1 cellular context compared by ENCODE assay signal in the genomic region with DNA sequence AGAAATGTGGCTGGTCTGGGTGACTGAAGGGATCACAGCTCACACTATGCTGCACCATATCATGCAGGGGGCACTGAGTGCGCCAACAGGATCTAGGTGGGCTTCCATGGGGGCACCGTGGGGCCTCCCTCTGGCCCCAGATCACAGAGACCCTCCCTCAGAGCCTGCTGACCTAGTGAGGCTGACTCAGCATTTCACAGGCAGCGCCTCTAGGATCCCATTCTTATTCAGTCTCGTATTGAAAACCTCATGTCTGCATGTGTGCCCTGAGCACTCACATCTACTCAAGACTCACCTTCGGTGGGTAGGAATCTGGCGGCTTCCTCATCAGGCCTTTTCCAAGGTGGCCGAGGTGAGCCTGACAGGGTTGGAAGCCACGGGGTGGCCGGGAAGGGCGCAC.
TF ChIP-seq lines count a peak whose summit lies in the region.

No MANE protein-coding gene starts in this region.

TF ChIP-seq in K562, 482 proteins besides CTCF, POLR2A, EP300 and RAD21 (continued from another document):
- TF ChIP-seq, protein P1, sequence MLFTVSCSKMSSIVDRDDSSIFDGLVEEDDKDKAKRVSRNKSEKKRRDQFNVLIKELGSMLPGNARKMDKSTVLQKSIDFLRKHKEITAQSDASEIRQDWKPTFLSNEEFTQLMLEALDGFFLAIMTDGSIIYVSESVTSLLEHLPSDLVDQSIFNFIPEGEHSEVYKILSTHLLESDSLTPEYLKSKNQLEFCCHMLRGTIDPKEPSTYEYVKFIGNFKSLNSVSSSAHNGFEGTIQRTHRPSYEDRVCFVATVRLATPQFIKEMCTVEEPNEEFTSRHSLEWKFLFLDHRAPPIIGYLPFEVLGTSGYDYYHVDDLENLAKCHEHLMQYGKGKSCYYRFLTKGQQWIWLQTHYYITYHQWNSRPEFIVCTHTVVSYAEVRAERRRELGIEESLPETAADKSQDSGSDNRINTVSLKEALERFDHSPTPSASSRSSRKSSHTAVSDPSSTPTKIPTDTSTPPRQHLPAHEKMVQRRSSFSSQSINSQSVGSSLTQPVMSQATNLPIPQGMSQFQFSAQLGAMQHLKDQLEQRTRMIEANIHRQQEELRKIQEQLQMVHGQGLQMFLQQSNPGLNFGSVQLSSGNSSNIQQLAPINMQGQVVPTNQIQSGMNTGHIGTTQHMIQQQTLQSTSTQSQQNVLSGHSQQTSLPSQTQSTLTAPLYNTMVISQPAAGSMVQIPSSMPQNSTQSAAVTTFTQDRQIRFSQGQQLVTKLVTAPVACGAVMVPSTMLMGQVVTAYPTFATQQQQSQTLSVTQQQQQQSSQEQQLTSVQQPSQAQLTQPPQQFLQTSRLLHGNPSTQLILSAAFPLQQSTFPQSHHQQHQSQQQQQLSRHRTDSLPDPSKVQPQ (CRISPR knock-in tag; IDR thresholded peaks at IDR 0.05; ENCODE audit: borderline replicate concordance): no peak
- TF ChIP-seq ZNF197 (CRISPR knock-in tag; IDR thresholded peaks at IDR 0.05; ENCODE audit: low read depth): no peak
- TF ChIP-seq, protein P2, sequence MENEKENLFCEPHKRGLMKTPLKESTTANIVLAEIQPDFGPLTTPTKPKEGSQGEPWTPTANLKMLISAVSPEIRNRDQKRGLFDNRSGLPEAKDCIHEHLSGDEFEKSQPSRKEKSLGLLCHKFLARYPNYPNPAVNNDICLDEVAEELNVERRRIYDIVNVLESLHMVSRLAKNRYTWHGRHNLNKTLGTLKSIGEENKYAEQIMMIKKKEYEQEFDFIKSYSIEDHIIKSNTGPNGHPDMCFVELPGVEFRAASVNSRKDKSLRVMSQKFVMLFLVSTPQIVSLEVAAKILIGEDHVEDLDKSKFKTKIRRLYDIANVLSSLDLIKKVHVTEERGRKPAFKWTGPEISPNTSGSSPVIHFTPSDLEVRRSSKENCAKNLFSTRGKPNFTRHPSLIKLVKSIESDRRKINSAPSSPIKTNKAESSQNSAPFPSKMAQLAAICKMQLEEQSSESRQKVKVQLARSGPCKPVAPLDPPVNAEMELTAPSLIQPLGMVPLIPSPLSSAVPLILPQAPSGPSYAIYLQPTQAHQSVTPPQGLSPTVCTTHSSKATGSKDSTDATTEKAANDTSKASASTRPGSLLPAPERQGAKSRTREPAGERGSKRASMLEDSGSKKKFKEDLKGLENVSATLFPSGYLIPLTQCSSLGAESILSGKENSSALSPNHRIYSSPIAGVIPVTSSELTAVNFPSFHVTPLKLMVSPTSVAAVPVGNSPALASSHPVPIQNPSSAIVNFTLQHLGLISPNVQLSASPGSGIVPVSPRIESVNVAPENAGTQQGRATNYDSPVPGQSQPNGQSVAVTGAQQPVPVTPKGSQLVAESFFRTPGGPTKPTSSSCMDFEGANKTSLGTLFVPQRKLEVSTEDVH (IDR thresholded peaks at IDR 0.05; ENCODE audit: low read depth, partially characterized antibody): no peak
- TF ChIP-seq MAFF (IDR thresholded peaks at IDR 0.05; ENCODE audit: low read length): peak; percentile 33
- no peak for TF ChIP-seq KLF13 (tag; IDR thresholded peaks at IDR 0.05; ENCODE audit: borderline replicate concordance, low read depth)
- TF ChIP-seq, protein P3, sequence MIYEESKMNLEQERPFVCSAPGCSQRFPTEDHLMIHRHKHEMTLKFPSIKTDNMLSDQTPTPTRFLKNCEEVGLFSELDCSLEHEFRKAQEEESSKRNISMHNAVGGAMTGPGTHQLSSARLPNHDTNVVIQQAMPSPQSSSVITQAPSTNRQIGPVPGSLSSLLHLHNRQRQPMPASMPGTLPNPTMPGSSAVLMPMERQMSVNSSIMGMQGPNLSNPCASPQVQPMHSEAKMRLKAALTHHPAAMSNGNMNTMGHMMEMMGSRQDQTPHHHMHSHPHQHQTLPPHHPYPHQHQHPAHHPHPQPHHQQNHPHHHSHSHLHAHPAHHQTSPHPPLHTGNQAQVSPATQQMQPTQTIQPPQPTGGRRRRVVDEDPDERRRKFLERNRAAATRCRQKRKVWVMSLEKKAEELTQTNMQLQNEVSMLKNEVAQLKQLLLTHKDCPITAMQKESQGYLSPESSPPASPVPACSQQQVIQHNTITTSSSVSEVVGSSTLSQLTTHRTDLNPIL (CRISPR knock-in tag; IDR thresholded peaks at IDR 0.05): no peak
- no peak for TF ChIP-seq MXD1 (CRISPR knock-in tag; IDR thresholded peaks at IDR 0.05; ENCODE audit: borderline replicate concordance, poor library complexity, severe bottlenecking)
- no peak for TF ChIP-seq ZNF584 (CRISPR knock-in tag; IDR thresholded peaks at IDR 0.05; ENCODE audit: low read depth)
- TF ChIP-seq C11orf30 (IDR thresholded peaks at IDR 0.05; ENCODE audit: low read depth): peak; percentile 73
- TF ChIP-seq MAFK (IDR thresholded peaks at IDR 0.05; ENCODE audit: low read length): peak; percentile 43; the same call in 1 of the 2 replicates
- peak; percentile 59 for TF ChIP-seq MAFG (tag; conservative IDR thresholded peaks at IDR 0.05)
- TF ChIP-seq ZNF57 (CRISPR knock-in tag; IDR thresholded peaks at IDR 0.05): no peak
TF ChIP-seq in K562: peak in this region for 5.
